ENCODE assay signal across 8 cellular contexts in the genomic region with DNA sequence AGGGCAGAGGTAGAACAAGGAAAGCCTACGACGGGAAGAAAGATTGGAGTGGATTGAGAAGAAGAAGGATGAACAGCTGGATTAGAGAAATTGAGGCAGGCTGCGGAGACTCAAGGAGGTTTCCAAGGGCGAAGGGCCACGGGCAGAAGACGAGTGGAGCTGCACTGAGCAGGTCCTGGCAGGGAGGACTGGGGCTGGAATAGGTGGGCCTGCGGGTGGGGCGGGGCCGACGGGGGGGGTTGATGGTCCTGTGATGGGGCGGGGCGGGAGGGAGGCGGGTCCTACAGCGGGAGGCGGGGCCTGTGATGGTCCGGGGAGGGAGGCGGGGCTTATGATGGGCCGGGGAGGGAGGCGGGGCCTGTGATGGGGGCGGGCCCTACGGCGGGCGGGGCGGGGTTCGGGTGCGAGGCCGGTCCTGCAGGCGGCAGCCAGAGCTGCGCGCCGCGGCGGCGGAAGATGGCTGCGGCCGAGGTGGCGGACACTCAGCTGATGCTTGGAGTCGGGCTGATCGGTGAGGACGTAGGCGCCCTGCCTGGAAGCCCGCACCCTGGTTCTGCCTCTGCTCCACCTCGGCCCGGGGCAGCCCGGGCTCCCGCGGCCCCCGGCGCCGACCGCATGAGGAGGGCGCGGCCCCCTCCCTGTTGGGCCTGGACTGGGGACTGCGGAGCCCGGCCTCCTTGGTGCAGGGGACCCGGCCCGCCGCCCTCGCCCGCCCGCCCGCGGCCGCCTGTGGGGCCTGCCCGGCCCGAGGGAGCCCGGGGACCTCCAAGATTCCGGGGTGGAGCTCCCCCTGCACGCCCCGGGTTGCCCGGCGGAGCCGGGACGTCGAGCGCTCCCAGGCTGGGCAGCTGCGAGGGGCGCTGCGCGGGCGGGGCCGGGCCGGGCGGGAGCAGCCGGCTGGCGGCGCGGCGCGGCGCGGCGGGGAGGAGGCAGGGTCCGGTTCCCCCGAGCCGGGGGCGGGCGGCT. TPM values are rescaled to one million over a fixed set of nuclear protein-coding genes. Genes with fewer than 3 reads are reported as not detected.
DNase-seq lines count a peak whose midpoint lies in the region; ATAC-seq, FAIRE-seq and TF ChIP-seq lines count a peak whose summit lies in the region.

Gene DENND10 (plus strand): TSS at position 427 of the 966 bp plus-strand sequence. CDS start 30 bp downstream, at position 457.

- intact Hi-C loops in T-helper 2 cell treated with Interferon-gamma antibody and Interleukin-4, amounts not matched to agents 100 ng/mL and 5 ng/mL, for 36 hours (cut with micrococcal nuclease): loop anchor here (1.0 to 10.0 kb wide), 7 partner anchors 13 to 491 kb away; partner anchors contain the start of genes EIF3A, NANOS1, PRDX3 and SFXN4
- intact Hi-C loops in vagina (cut with DNase I): no loop called here

- H3K27me3 ChIP-seq in astrocyte (ENCODE audit: insufficient read depth, low read length) (no peaks in the 10 kb centered on the region), rectal smooth muscle tissue (ENCODE audit: control insufficient read depth, insufficient read depth, low read length) (no peaks in the 10 kb centered on the region), vagina (no peaks in the 10 kb centered on the region)

- no peak for FAIRE-seq in astrocyte (lab: Jason Lieb, UNC)

- TF ChIP-seq EP300 in Ishikawa (IDR thresholded peaks at IDR 0.05; ENCODE audit: borderline replicate concordance): peak; percentile 53

- H3K27ac Mint-ChIP-seq in astrocyte (ENCODE audit: unreplicated experiment): no peak within 1 kb of the TSS

- H3K36me3 Mint-ChIP-seq in astrocyte (ENCODE audit: low read depth, unreplicated experiment): peaks cover 4% of the 10 kb centered on the region

- H3K4me3 ChIP-seq in astrocyte (ENCODE audit: insufficient read depth, low read depth, low read length) (peak within 1 kb of the TSS; percentile 82), rectal smooth muscle tissue (ENCODE audit: low read length) (peak within 1 kb of the TSS; percentile 70), vagina (peak within 1 kb of the TSS; percentile 81 to 87)

- peak within 1 kb of the TSS; percentile 40 for H3K27ac ChIP-seq in astrocyte (ENCODE audit: low read depth, low read length)
- peak within 1 kb of the TSS; percentile 68 for H3K27ac ChIP-seq in rectal smooth muscle tissue (ENCODE audit: low read depth, low read length)
- peak within 1 kb of the TSS; percentile 87 for H3K27ac ChIP-seq in vagina

- H3K4me1 Mint-ChIP-seq in astrocyte (ENCODE audit: low read depth, unreplicated experiment): peaks cover 4% of the 10 kb centered on the region

- TF ChIP-seq CTCF in astrocyte (IDR thresholded peaks at IDR 0.05; ENCODE audit: insufficient read depth, low read depth, low read length) (no peak), vagina (IDR thresholded peaks at IDR 0.05) (no peak)

- H4K20me1 ChIP-seq in astrocyte (ENCODE audit: insufficient read depth, low read length): peaks cover 22% of the 10 kb centered on the region

- ATAC-seq in GM21528 (IDR thresholded peaks at IDR 0.05; ENCODE audit: low FRiP score, unreplicated experiment): peak; percentile 90

- H2AFZ ChIP-seq in astrocyte (ENCODE audit: low read depth, low read length): peak within 1 kb of the TSS; percentile 88

- no peaks in the 10 kb centered on the region for H3K9me3 Mint-ChIP-seq in astrocyte (ENCODE audit: unreplicated experiment)

- H3K9ac ChIP-seq in astrocyte (ENCODE audit: low read length) (peak within 1 kb of the TSS; percentile 87), rectal smooth muscle tissue (ENCODE audit: low read length) (peak within 1 kb of the TSS; percentile 73)

- H3K9me3 ChIP-seq in astrocyte (ENCODE audit: insufficient read depth, low read depth, low read length): no peaks in the 10 kb centered on the region
- H3K9me3 ChIP-seq in vagina: no peaks in the 10 kb centered on the region

- TF ChIP-seq POLR2A in vagina (IDR thresholded peaks at IDR 0.05): peak in 1 of 2 donors; percentile 83

- H3K4me2 ChIP-seq in astrocyte (ENCODE audit: low read length): peak within 1 kb of the TSS; percentile 92

- peak within 1 kb of the TSS; percentile 87 for H3K4me3 Mint-ChIP-seq in astrocyte (ENCODE audit: unreplicated experiment)

- H3K36me3 ChIP-seq in astrocyte (ENCODE audit: insufficient read depth, low read length) (peaks cover 2% of the 10 kb centered on the region), rectal smooth muscle tissue (ENCODE audit: control insufficient read depth, insufficient read depth, low read length) (no peaks in the 10 kb centered on the region), vagina (peaks cover 0 to 5% of the 10 kb centered on the region in 2 donors)

- peaks cover 2% of the 10 kb centered on the region for H3K27me3 Mint-ChIP-seq in astrocyte (ENCODE audit: low read depth, unreplicated experiment)

- H3K79me2 ChIP-seq in astrocyte (ENCODE audit: insufficient read depth, low read length): peaks cover 20% of the 10 kb centered on the region

- DNase-seq in EL: peak; percentile 74
- peak; percentile 50 for DNase-seq in astrocyte (ENCODE audit: low read depth)
- DNase-seq in hepatic stellate cell (ENCODE audit: low spot score): peak; percentile 96
- peak in 1 of 2 donors; percentile 90 for DNase-seq in vagina (ENCODE audit: extremely low spot score in 2 of 2)

- H3K4me1 ChIP-seq in astrocyte (ENCODE audit: insufficient read depth, low read length) (peaks cover 7% of the 10 kb centered on the region), rectal smooth muscle tissue (ENCODE audit: control insufficient read depth, insufficient read depth, low read length) (peaks cover 8% of the 10 kb centered on the region), vagina (peaks cover 25% of the 10 kb centered on the region)

- TF ChIP-seq RAD21 in Ishikawa (IDR thresholded peaks at IDR 0.05; ENCODE audit: low read depth): no peak

TF ChIP-seq in Ishikawa, 13 proteins besides CTCF, POLR2A, EP300 and RAD21:
- TF ChIP-seq CREB1 (IDR thresholded peaks at IDR 0.05; ENCODE audit: low read depth) (no peak), YY1 (IDR thresholded peaks at IDR 0.05; ENCODE audit: low read depth) (peak; percentile 90), CEBPB (IDR thresholded peaks at IDR 0.05) (no peak), MAX (IDR thresholded peaks at IDR 0.05) (peak; percentile 29; the same call in 1 of the 2 replicates), TEAD4 (IDR thresholded peaks at IDR 0.05) (peak; percentile 35; the same call in 1 of the 2 replicates), TCF12 (IDR thresholded peaks at IDR 0.05; ENCODE audit: low read depth) (0 out of 2 replicates have a peak, but pooled peaks have one; percentile 16), USF1 (IDR thresholded peaks at IDR 0.05) (no peak), TAF1 (IDR thresholded peaks at IDR 0.05; ENCODE audit: low read depth) (peak; percentile 88)

RNA-seq across cellular contexts. Expression of gene DENND10, which starts in this region (rescaled TPM):
- total RNA-seq in T-helper 2 cell treated with Interferon-gamma antibody and Interleukin-4, amounts not matched to agents 100 ng/mL and 5 ng/mL, for 36 hours: 56.1 and 58.3 TPM in 2 replicates
- 39.9 and 41.8 TPM in 2 replicates for total RNA-seq in astrocyte
- 42.2 TPM for total RNA-seq in vagina
